ENCODE assay signal across 12 cellular contexts in genomic region chr5:158725223-158725825, GRCh38.
A peak's percentile ranks its signal among the peaks of the same experiment; 100 is the strongest.
DNase-seq lines count a peak whose midpoint lies in the region; ATAC-seq and TF ChIP-seq lines count a peak whose summit lies in the region.
"Had no signal": no experiment of that assay in that cellular context is flagged by ENCODE, and none has a peak within 500 bp of the region (broad histone marks: within the 10 kb centered on the region; RNA-seq: fewer than 3 reads in every experiment).

No MANE protein-coding gene starts in this region.

- H3K27ac ChIP-seq in foreskin keratinocyte: no peak overlapping the region

- H3K4me3 ChIP-seq in choroid plexus epithelial cell (ENCODE audit: low read depth, low read length) (no peak overlapping the region), retinal pigment epithelial cell (ENCODE audit: low read length) (no peak overlapping the region)
- H3K4me3 ChIP-seq: tibial nerve had no signal

- no peak for DNase-seq in GM13977 (ENCODE audit: low spot score)
- DNase-seq in NCI-H524 (lab: John Stamatoyannopoulos, UW): peak; percentile 95 to 99
- DNase-seq in choroid plexus epithelial cell (ENCODE audit: low read depth): peak; percentile 23
- DNase-seq in retinal pigment epithelial cell (ENCODE audit: low read depth): no peak
- DNase-seq in HT-29 (ENCODE audit: low spot score): no peak
- no peak for DNase-seq in activated CD4-positive, alpha-beta T cell treated with anti-CD3 and anti-CD28 coated beads, Interleukin-2, amount 50 U/mL, for 48 hours
- no peak for DNase-seq in foreskin keratinocyte
- DNase-seq: DMS79, foreskin melanocyte, NCI-H1105 had no signal

- peak; percentile 5 for TF ChIP-seq CTCF in GM13977 (IDR thresholded peaks at IDR 0.05; ENCODE audit: extremely low read depth, insufficient read depth, missing control alignments)
- no peak for TF ChIP-seq CTCF in choroid plexus epithelial cell (conservative IDR thresholded peaks at IDR 0.05; ENCODE audit: low read depth, low read length)
- peak; percentile 20 for TF ChIP-seq CTCF in retinal pigment epithelial cell (conservative IDR thresholded peaks at IDR 0.05; ENCODE audit: low read depth, low read length)
- TF ChIP-seq CTCF in foreskin keratinocyte (conservative IDR thresholded peaks at IDR 0.05): no peak

- ATAC-seq in foreskin keratinocyte: no peak
- ATAC-seq: activated naive CD4-positive, alpha-beta T cell treated with anti-CD3 and anti-CD28 coated beads, Interleukin-2, amount 50 U/mL, for 72 hours had no signal

- in situ Hi-C loops in GM13977 (cut with MboI; ENCODE audit: low pct_unique_long_range_greater_than_20kb, low sequenced_read_pairs, unreplicated experiment): no loop called here

- H3K27me3 ChIP-seq in foreskin keratinocyte: no peaks in the 10 kb centered on the region
- H3K27me3 ChIP-seq: tibial nerve had no signal

- H3K4me1 ChIP-seq in foreskin keratinocyte: no peaks in the 10 kb centered on the region

Comparison
In these comparisons a context has a peak if more than half of its experiments do, and no peak if none do; other contexts are left out.
1. DNase-seq: peak in NCI-H524 (2 of 2) and choroid plexus epithelial cell (single experiment); none in GM13977 (single experiment), retinal pigment epithelial cell (single experiment), HT-29 (single experiment), activated CD4-positive, alpha-beta T cell treated with anti-CD3 and anti-CD28 coated beads, Interleukin-2, amount 50 U/mL, for 48 hours (0 of 2) and foreskin keratinocyte (0 of 2).
2. CTCF ChIP-seq: peak in GM13977 (single experiment) and retinal pigment epithelial cell (single experiment); none in choroid plexus epithelial cell (single experiment) and foreskin keratinocyte (single experiment).